20 cellular contexts compared by ENCODE assay signal in genomic region chr19:43455321-43456113, GRCh38. TPM values are rescaled to one million over a fixed set of nuclear protein-coding genes. Genes with fewer than 3 reads are reported as not detected.
DNase-seq lines count a peak whose midpoint lies in the region; FAIRE-seq and TF ChIP-seq lines count a peak whose summit lies in the region.
"Had no signal": no experiment of that assay in that cellular context is flagged by ENCODE, and none has a peak within 500 bp of the region (broad histone marks: within the 10 kb centered on the region; RNA-seq: fewer than 3 reads in every experiment).

No MANE protein-coding gene starts in this region.

- H3K27ac ChIP-seq in osteoblast (ENCODE audit: low read depth, low read length) (no peak overlapping the region), endodermal cell (ENCODE audit: low read depth, low read length) (no peak overlapping the region)
- H3K27ac ChIP-seq: gastrocnemius medialis, GM23248, lower lobe of right lung had no signal

- TF ChIP-seq CTCF in bronchial epithelial cell (IDR thresholded peaks at IDR 0.05; ENCODE audit: insufficient read depth, low read length, severe bottlenecking) (no peak), osteoblast (IDR thresholded peaks at IDR 0.05; ENCODE audit: extremely low read depth, low read depth, low read length) (no peak), endodermal cell (conservative IDR thresholded peaks at IDR 0.05) (no peak)

- H3K4me1 Mint-ChIP-seq in endodermal cell: no peaks in the 10 kb centered on the region

- H3K4me1 ChIP-seq in osteoblast (ENCODE audit: insufficient read depth, low read length) (peaks cover 4% of the 10 kb centered on the region), endodermal cell (ENCODE audit: control insufficient read depth, insufficient read depth, low read length) (no peaks in the 10 kb centered on the region)
- H3K4me1 ChIP-seq: gastrocnemius medialis, lower lobe of right lung had no signal

- H4K20me1 ChIP-seq in osteoblast (ENCODE audit: insufficient read depth, low read length): no peaks in the 10 kb centered on the region

- peaks cover 14% of the 10 kb centered on the region for H3K9me3 Mint-ChIP-seq in endodermal cell

- H3K36me3 Mint-ChIP-seq in endodermal cell (ENCODE audit: low read depth): no peaks in the 10 kb centered on the region
- H3K36me3 Mint-ChIP-seq: activated naive CD8-positive, alpha-beta T cell treated with anti-CD3 and anti-CD28 coated beads, Interleukin-2, amount 10 ng/mL, durations not matched to agents 7 days and 5 days had no signal

- 84 to 87% methylated on average over 9 to 10 of the region's 10 CpGs for WGBS in endodermal cell (ENCODE audit: insufficient coverage in 1 of 2, insufficient read length in 1 of 2), 2 experiments

- peak; percentile 0 for DNase-seq in DMS53 treated with DMSO at 0.1 percent for 48 hours (lab: John Stamatoyannopoulos, UW; ENCODE audit: unreplicated experiment)
- DNase-seq in MV-4-11 (lab: John Stamatoyannopoulos, UW): peak; percentile 91
- peak; percentile 30 for DNase-seq in bronchial epithelial cell (ENCODE audit: low read depth)
- DNase-seq in osteoblast (ENCODE audit: insufficient read length, low spot score, missing footprints): no peak
- no peak for DNase-seq in dermis blood vessel endothelial cell
- DNase-seq in endodermal cell: no peak
- DNase-seq in NCI-H1694 treated with DMSO at 0.1 percent for 48 hours (lab: John Stamatoyannopoulos, UW): no peak
- DNase-seq: activated CD4-positive, alpha-beta T cell treated with anti-CD3 and anti-CD28 coated beads, Interleukin-2, amount 50 U/mL, for 1 hour; activated naive CD8-positive, alpha-beta T cell treated with anti-CD3 and anti-CD28 coated beads, Interleukin-2, amount 10 ng/mL, durations not matched to agents 7 days and 5 days; activated T-cell treated with anti-CD3 and anti-CD28 coated beads, Interleukin-2, amount 50 U/mL, for 1 hour; caudate nucleus; gastrocnemius medialis; GM23248; lower lobe of right lung; NK-92 treated with Interleukin-12 subunit alpha and Interleukin-12 subunit beta, amount 100 ng/mL, for 24 hours; SHP77 treated with DMSO at 0.1 percent for 48 hours had no signal

- no peak overlapping the region for H3K27ac Mint-ChIP-seq in endodermal cell
- H3K27ac Mint-ChIP-seq: activated naive CD8-positive, alpha-beta T cell treated with anti-CD3 and anti-CD28 coated beads, Interleukin-2, amount 10 ng/mL, durations not matched to agents 7 days and 5 days had no signal

- no peaks in the 10 kb centered on the region for H3K9me3 ChIP-seq in osteoblast (ENCODE audit: low read depth, low read length)
- H3K9me3 ChIP-seq in endodermal cell (ENCODE audit: control insufficient read depth, low read length): no peaks in the 10 kb centered on the region
- H3K9me3 ChIP-seq: gastrocnemius medialis, lower lobe of right lung had no signal

- H3K27me3 ChIP-seq in bronchial epithelial cell (ENCODE audit: control insufficient read depth, insufficient read depth, low read length) (no peaks in the 10 kb centered on the region), osteoblast (ENCODE audit: insufficient read depth, low read length) (peaks cover 4% of the 10 kb centered on the region), endodermal cell (ENCODE audit: control insufficient read depth, insufficient read depth, low read length, poor library complexity, severe bottlenecking) (no peaks in the 10 kb centered on the region)
- H3K27me3 ChIP-seq: gastrocnemius medialis had no signal

- no peak overlapping the region for H3K4me2 ChIP-seq in osteoblast (ENCODE audit: insufficient read depth, low read length)

- H3K36me3 ChIP-seq in bronchial epithelial cell (ENCODE audit: control insufficient read depth, insufficient read depth, low read length) (no peaks in the 10 kb centered on the region), osteoblast (ENCODE audit: insufficient read depth, low read length) (no peaks in the 10 kb centered on the region), endodermal cell (ENCODE audit: control insufficient read depth, insufficient read depth, low read length) (no peaks in the 10 kb centered on the region)
- H3K36me3 ChIP-seq: gastrocnemius medialis, lower lobe of right lung had no signal

- no peak overlapping the region for H3K4me3 Mint-ChIP-seq in endodermal cell
- H3K4me3 Mint-ChIP-seq: activated naive CD8-positive, alpha-beta T cell treated with anti-CD3 and anti-CD28 coated beads, Interleukin-2, amount 10 ng/mL, durations not matched to agents 7 days and 5 days had no signal

- no peak overlapping the region for H3K9ac ChIP-seq in endodermal cell (ENCODE audit: extremely low read depth, low read length, poor library complexity, severe bottlenecking)
- H3K9ac ChIP-seq: GM23248 had no signal

- H3K4me3 ChIP-seq in bronchial epithelial cell (ENCODE audit: low read depth, low read length) (no peak overlapping the region), osteoblast (ENCODE audit: insufficient read depth, low read length) (no peak overlapping the region), endodermal cell (ENCODE audit: low read length) (no peak overlapping the region)
- H3K4me3 ChIP-seq: gastrocnemius medialis, GM23248, lower lobe of right lung had no signal

- H3K79me2 ChIP-seq in osteoblast (ENCODE audit: insufficient read depth, low read length): no peaks in the 10 kb centered on the region

- FAIRE-seq in bronchial epithelial cell (lab: Jason Lieb, UNC): no peak

- peaks cover 17% of the 10 kb centered on the region for H3K27me3 Mint-ChIP-seq in endodermal cell (ENCODE audit: insufficient read depth)
- H3K27me3 Mint-ChIP-seq: activated naive CD8-positive, alpha-beta T cell treated with anti-CD3 and anti-CD28 coated beads, Interleukin-2, amount 10 ng/mL, durations not matched to agents 7 days and 5 days had no signal

- peak overlapping the region; percentile 29 for H2AFZ ChIP-seq in osteoblast (ENCODE audit: low read length)
- H2AFZ ChIP-seq: GM23248 had no signal

RNA-seq across cellular contexts. Expression of gene LYPD3, which starts 9.9 kb away (rescaled TPM):
- 6.6 and 87.9 TPM in 2 replicates for total RNA-seq in bronchial epithelial cell
- total RNA-seq in osteoblast: 0.88 TPM in 1 of 2 replicates, not detected in the other
- total RNA-seq in dermis blood vessel endothelial cell: 0.17 and 0.33 TPM in 2 replicates
- under 1 TPM; 0.33 to 0.51 TPM for total RNA-seq in endodermal cell
- 1.9 TPM for polyA plus RNA-seq in endodermal cell (2013, experiment 1 of 2)
- 1.4 TPM for polyA plus RNA-seq in endodermal cell (2013, experiment 2 of 2)
- total RNA-seq: gastrocnemius medialis, GM23248 had no signal
- polyA plus RNA-seq: neural cell had no signal

RNA-seq across cellular contexts. Expression of gene TEX101, which starts 40.8 kb away (rescaled TPM):
- total RNA-seq in bronchial epithelial cell (0.26 TPM in 1 of 2 replicates, not detected in the other), osteoblast (not detected in 2 replicates), dermis blood vessel endothelial cell (not detected in 2 replicates), endodermal cell (under 1 TPM in 1 of 2 donors, not detected in 1; 0.59 TPM)
- not detected for polyA plus RNA-seq in endodermal cell (2013, experiment 1 of 2)
- not detected for polyA plus RNA-seq in endodermal cell (2013, experiment 2 of 2)
- total RNA-seq: activated naive CD8-positive, alpha-beta T cell treated with anti-CD3 and anti-CD28 coated beads, Interleukin-2, amount 10 ng/mL, durations not matched to agents 7 days and 5 days; Daoy; gastrocnemius medialis; GM23248; LHCN-M2; lower lobe of right lung; subcutaneous adipose tissue had no signal
- polyA plus RNA-seq: GM23248, neural cell had no signal

RNA-seq across cellular contexts. Expression of gene PHLDB3, which starts 49.0 kb away (rescaled TPM):
- total RNA-seq in bronchial epithelial cell (7.9 and 32.3 TPM in 2 replicates), osteoblast (10.9 and 12.1 TPM in 2 replicates), dermis blood vessel endothelial cell (34.2 and 49.8 TPM in 2 replicates), endodermal cell (10 to 100 TPM in 1 of 2 donors, 1 to 10 TPM in 1; 7.7 to 13.5 TPM)
- polyA plus RNA-seq in endodermal cell (2013, experiment 1 of 2): 7.9 TPM
- 9.2 TPM for polyA plus RNA-seq in endodermal cell (2013, experiment 2 of 2)

Comparison
In these comparisons a context has a peak if more than half of its experiments do, and no peak if none do; other contexts are left out.
1. DNase-seq: peak in DMS53 treated with DMSO at 0.1 percent for 48 hours (single experiment), MV-4-11 (single experiment) and bronchial epithelial cell (single experiment); none in osteoblast (single experiment), dermis blood vessel endothelial cell (single experiment), endodermal cell (single experiment) and NCI-H1694 treated with DMSO at 0.1 percent for 48 hours (single experiment).